ENCODE assay signal across 1 cellular context in genomic region chr18:21634588-21635199, GRCh38.
TF ChIP-seq lines count a peak whose summit lies in the region.

No MANE protein-coding gene starts in this region.

TF ChIP-seq in endothelial cell of umbilical vein, 7 proteins besides CTCF, POLR2A, EP300 and RAD21:
- TF ChIP-seq EZH2 (IDR thresholded peaks at IDR 0.05; ENCODE audit: borderline replicate concordance, low read depth, low read length, severe bottlenecking) = no peak
TF ChIP-seq in endothelial cell of umbilical vein: peak in this region for 0.
